ENCODE assay signal across 8 cellular contexts in genomic region chr9:113993838-113994540, GRCh38.
DNase-seq lines count a peak whose midpoint lies in the region; ATAC-seq and TF ChIP-seq lines count a peak whose summit lies in the region.

No MANE protein-coding gene starts in this region.

- H3K9me3 ChIP-seq in endodermal cell (ENCODE audit: control insufficient read depth, low read length) = no peaks in the 10 kb centered on the region

- H3K9ac ChIP-seq in endodermal cell (ENCODE audit: extremely low read depth, low read length, poor library complexity, severe bottlenecking) = no peak overlapping the region

- H3K27ac ChIP-seq in endodermal cell (ENCODE audit: low read depth, low read length) = no peak overlapping the region

- H3K27ac Mint-ChIP-seq in activated CD4-positive, alpha-beta T cell treated with anti-CD3 and anti-CD28 coated beads for 36 hours = no peak overlapping the region
- no peak overlapping the region for H3K27ac Mint-ChIP-seq in activated CD4-positive, alpha-beta T cell treated with anti-CD3 and anti-CD28 coated beads, Interleukin-2, amount 10 ng/mL, durations not matched to agents 7 days and 5 days
- no peak overlapping the region for H3K27ac Mint-ChIP-seq in activated naive CD8-positive, alpha-beta T cell treated with anti-CD3 and anti-CD28 coated beads, Interleukin-2, amount 50 U/mL, for 24 hours
- H3K27ac Mint-ChIP-seq in activated T-helper 1 cell treated with anti-CD3 and anti-CD28 coated beads, Interleukin-12 subunit alpha, Interleukin-12 subunit beta, Interleukin-2, Interleukin-4 antibody, amounts not matched to agents 30 ng/mL and 10 ng/mL and 1 ng/mL, durations not matched to agents 14 hours and 24 hours and 36 hours = no peak overlapping the region
- H3K27ac Mint-ChIP-seq in endodermal cell = no peak overlapping the region

- no peaks in the 10 kb centered on the region for H3K36me3 Mint-ChIP-seq in activated CD4-positive, alpha-beta T cell treated with anti-CD3 and anti-CD28 coated beads for 36 hours (ENCODE audit: low read depth)
- H3K36me3 Mint-ChIP-seq in activated CD4-positive, alpha-beta T cell treated with anti-CD3 and anti-CD28 coated beads, Interleukin-2, amount 10 ng/mL, durations not matched to agents 7 days and 5 days (ENCODE audit: low read depth) = no peaks in the 10 kb centered on the region
- H3K36me3 Mint-ChIP-seq in activated naive CD8-positive, alpha-beta T cell treated with anti-CD3 and anti-CD28 coated beads, Interleukin-2, amount 50 U/mL, for 24 hours (ENCODE audit: low read depth) = no peaks in the 10 kb centered on the region
- no peaks in the 10 kb centered on the region for H3K36me3 Mint-ChIP-seq in activated T-helper 1 cell treated with anti-CD3 and anti-CD28 coated beads, Interleukin-12 subunit alpha, Interleukin-12 subunit beta, Interleukin-2, Interleukin-4 antibody, amounts not matched to agents 30 ng/mL and 10 ng/mL and 1 ng/mL, durations not matched to agents 14 hours and 24 hours and 36 hours (ENCODE audit: low read depth)
- H3K36me3 Mint-ChIP-seq in endodermal cell (ENCODE audit: low read depth) = peaks cover 27% of the 10 kb centered on the region

- no peak overlapping the region for H3K4me3 ChIP-seq in endodermal cell (ENCODE audit: low read length)

- H3K27me3 ChIP-seq in endodermal cell (ENCODE audit: control insufficient read depth, insufficient read depth, low read length, poor library complexity, severe bottlenecking) = no peaks in the 10 kb centered on the region

- H3K27me3 Mint-ChIP-seq in activated CD4-positive, alpha-beta T cell treated with anti-CD3 and anti-CD28 coated beads for 36 hours = no peaks in the 10 kb centered on the region
- H3K27me3 Mint-ChIP-seq in activated CD4-positive, alpha-beta T cell treated with anti-CD3 and anti-CD28 coated beads, Interleukin-2, amount 10 ng/mL, durations not matched to agents 7 days and 5 days = no peaks in the 10 kb centered on the region
- H3K27me3 Mint-ChIP-seq in activated naive CD8-positive, alpha-beta T cell treated with anti-CD3 and anti-CD28 coated beads, Interleukin-2, amount 50 U/mL, for 24 hours = no peaks in the 10 kb centered on the region
- H3K27me3 Mint-ChIP-seq in activated T-helper 1 cell treated with anti-CD3 and anti-CD28 coated beads, Interleukin-12 subunit alpha, Interleukin-12 subunit beta, Interleukin-2, Interleukin-4 antibody, amounts not matched to agents 30 ng/mL and 10 ng/mL and 1 ng/mL, durations not matched to agents 14 hours and 24 hours and 36 hours (ENCODE audit: insufficient read depth) = peaks cover 4% of the 10 kb centered on the region
- no peaks in the 10 kb centered on the region for H3K27me3 Mint-ChIP-seq in endodermal cell (ENCODE audit: insufficient read depth)

- intact Hi-C loops in activated CD4-positive, alpha-beta T cell treated with anti-CD3 and anti-CD28 coated beads for 36 hours (cut with DNase I, micrococcal nuclease) = no loop called here
- intact Hi-C loops in activated T-helper 1 cell treated with anti-CD3 and anti-CD28 coated beads, Interleukin-12 subunit alpha, Interleukin-12 subunit beta, Interleukin-2, Interleukin-4 antibody, amounts not matched to agents 30 ng/mL and 10 ng/mL and 1 ng/mL, durations not matched to agents 14 hours and 24 hours and 36 hours (cut with micrococcal nuclease) = no loop called here

- no peak overlapping the region for H3K4me3 Mint-ChIP-seq in activated CD4-positive, alpha-beta T cell treated with anti-CD3 and anti-CD28 coated beads for 36 hours
- no peak overlapping the region for H3K4me3 Mint-ChIP-seq in activated CD4-positive, alpha-beta T cell treated with anti-CD3 and anti-CD28 coated beads, Interleukin-2, amount 10 ng/mL, durations not matched to agents 7 days and 5 days
- no peak overlapping the region for H3K4me3 Mint-ChIP-seq in activated naive CD8-positive, alpha-beta T cell treated with anti-CD3 and anti-CD28 coated beads, Interleukin-2, amount 50 U/mL, for 24 hours
- H3K4me3 Mint-ChIP-seq in activated T-helper 1 cell treated with anti-CD3 and anti-CD28 coated beads, Interleukin-12 subunit alpha, Interleukin-12 subunit beta, Interleukin-2, Interleukin-4 antibody, amounts not matched to agents 30 ng/mL and 10 ng/mL and 1 ng/mL, durations not matched to agents 14 hours and 24 hours and 36 hours = no peak overlapping the region
- no peak overlapping the region for H3K4me3 Mint-ChIP-seq in endodermal cell

- H3K36me3 ChIP-seq in endodermal cell (ENCODE audit: control insufficient read depth, insufficient read depth, low read length) = peaks cover 21% of the 10 kb centered on the region

- no peaks in the 10 kb centered on the region for H3K4me1 ChIP-seq in endodermal cell (ENCODE audit: control insufficient read depth, insufficient read depth, low read length)

- ATAC-seq in activated CD4-positive, alpha-beta T cell treated with anti-CD3 and anti-CD28 coated beads for 36 hours = peak; percentile 87
- ATAC-seq in activated naive CD8-positive, alpha-beta T cell treated with anti-CD3 and anti-CD28 coated beads, Interleukin-2, amount 50 U/mL, for 24 hours = peak; percentile 35

- no peaks in the 10 kb centered on the region for H3K9me3 Mint-ChIP-seq in activated CD4-positive, alpha-beta T cell treated with anti-CD3 and anti-CD28 coated beads for 36 hours (ENCODE audit: low read depth)
- H3K9me3 Mint-ChIP-seq in activated CD4-positive, alpha-beta T cell treated with anti-CD3 and anti-CD28 coated beads, Interleukin-2, amount 10 ng/mL, durations not matched to agents 7 days and 5 days = no peaks in the 10 kb centered on the region
- no peaks in the 10 kb centered on the region for H3K9me3 Mint-ChIP-seq in activated naive CD8-positive, alpha-beta T cell treated with anti-CD3 and anti-CD28 coated beads, Interleukin-2, amount 50 U/mL, for 24 hours
- no peaks in the 10 kb centered on the region for H3K9me3 Mint-ChIP-seq in activated T-helper 1 cell treated with anti-CD3 and anti-CD28 coated beads, Interleukin-12 subunit alpha, Interleukin-12 subunit beta, Interleukin-2, Interleukin-4 antibody, amounts not matched to agents 30 ng/mL and 10 ng/mL and 1 ng/mL, durations not matched to agents 14 hours and 24 hours and 36 hours
- H3K9me3 Mint-ChIP-seq in endodermal cell = no peaks in the 10 kb centered on the region

- CTCF ChIA-PET in activated CD4-positive, alpha-beta T cell treated with anti-CD3 and anti-CD28 coated beads for 36 hours (lab: Charles Lee) = interaction anchor here (0.6 kb wide), 1 partner anchor 30 kb away, joined by 3 read pairs; no protein-coding TSS in a partner anchor
- CTCF ChIA-PET in activated CD4-positive, alpha-beta T cell treated with anti-CD3 and anti-CD28 coated beads, Interleukin-2, amount 10 ng/mL, durations not matched to agents 7 days and 5 days (lab: Charles Lee) = no interaction called here

- WGBS in endodermal cell (ENCODE audit: insufficient coverage in 1 of 2, insufficient read length in 1 of 2), 2 experiments = 91 to 92% methylated on average over 11 to 14 of the region's 14 CpGs

- DNase-seq in activated CD4-positive, alpha-beta T cell treated with anti-CD3 and anti-CD28 coated beads for 36 hours = peak; percentile 54
- no peak for DNase-seq in activated CD4-positive, alpha-beta T cell treated with anti-CD3 and anti-CD28 coated beads, Interleukin-2, amount 10 ng/mL, durations not matched to agents 7 days and 5 days
- no peak for DNase-seq in activated naive CD8-positive, alpha-beta T cell treated with anti-CD3 and anti-CD28 coated beads, Interleukin-2, amount 50 U/mL, for 24 hours
- peak; percentile 67 to 69 for DNase-seq in hippocampal formation (lab: John Stamatoyannopoulos, UW)
- DNase-seq in stromal cell of bone marrow (ENCODE audit: low read depth) = peak; percentile 70
- no peak for DNase-seq in activated T-helper 1 cell treated with anti-CD3 and anti-CD28 coated beads, Interleukin-12 subunit alpha, Interleukin-12 subunit beta, Interleukin-2, Interleukin-4 antibody, amounts not matched to agents 30 ng/mL and 10 ng/mL and 1 ng/mL, durations not matched to agents 14 hours and 24 hours and 36 hours (ENCODE audit: low spot score)
- DNase-seq in endodermal cell = no peak
- DNase-seq in GDM1 (lab: John Stamatoyannopoulos, UW) = no peak

- peaks cover 5% of the 10 kb centered on the region for H3K4me1 Mint-ChIP-seq in activated CD4-positive, alpha-beta T cell treated with anti-CD3 and anti-CD28 coated beads for 36 hours
- H3K4me1 Mint-ChIP-seq in activated CD4-positive, alpha-beta T cell treated with anti-CD3 and anti-CD28 coated beads, Interleukin-2, amount 10 ng/mL, durations not matched to agents 7 days and 5 days = peaks cover 10% of the 10 kb centered on the region
- peaks cover 14% of the 10 kb centered on the region for H3K4me1 Mint-ChIP-seq in activated naive CD8-positive, alpha-beta T cell treated with anti-CD3 and anti-CD28 coated beads, Interleukin-2, amount 50 U/mL, for 24 hours
- H3K4me1 Mint-ChIP-seq in activated T-helper 1 cell treated with anti-CD3 and anti-CD28 coated beads, Interleukin-12 subunit alpha, Interleukin-12 subunit beta, Interleukin-2, Interleukin-4 antibody, amounts not matched to agents 30 ng/mL and 10 ng/mL and 1 ng/mL, durations not matched to agents 14 hours and 24 hours and 36 hours (ENCODE audit: low read depth) = no peaks in the 10 kb centered on the region
- H3K4me1 Mint-ChIP-seq in endodermal cell = no peaks in the 10 kb centered on the region

- TF ChIP-seq CTCF in endodermal cell (conservative IDR thresholded peaks at IDR 0.05) = no peak

- POLR2A ChIA-PET in activated CD4-positive, alpha-beta T cell treated with anti-CD3 and anti-CD28 coated beads for 36 hours (lab: Charles Lee) = no interaction called here
- POLR2A ChIA-PET in activated CD4-positive, alpha-beta T cell treated with anti-CD3 and anti-CD28 coated beads, Interleukin-2, amount 10 ng/mL, durations not matched to agents 7 days and 5 days (lab: Charles Lee) = no interaction called here

Comparison
In these comparisons a context has a peak if more than half of its experiments do, and no peak if none do; other contexts are left out.
1. DNase-seq: peak in activated CD4-positive, alpha-beta T cell treated with anti-CD3 and anti-CD28 coated beads for 36 hours (single experiment), hippocampal formation (2 of 2) and stromal cell of bone marrow (single experiment); none in activated CD4-positive, alpha-beta T cell treated with anti-CD3 and anti-CD28 coated beads, Interleukin-2, amount 10 ng/mL, durations not matched to agents 7 days and 5 days (single experiment), activated naive CD8-positive, alpha-beta T cell treated with anti-CD3 and anti-CD28 coated beads, Interleukin-2, amount 50 U/mL, for 24 hours (single experiment), activated T-helper 1 cell treated with anti-CD3 and anti-CD28 coated beads, Interleukin-12 subunit alpha, Interleukin-12 subunit beta, Interleukin-2, Interleukin-4 antibody, amounts not matched to agents 30 ng/mL and 10 ng/mL and 1 ng/mL, durations not matched to agents 14 hours and 24 hours and 36 hours (single experiment), endodermal cell (single experiment) and GDM1 (single experiment).